Comparison of ENCODE assay signal across 8 cellular contexts in the genomic region with DNA sequence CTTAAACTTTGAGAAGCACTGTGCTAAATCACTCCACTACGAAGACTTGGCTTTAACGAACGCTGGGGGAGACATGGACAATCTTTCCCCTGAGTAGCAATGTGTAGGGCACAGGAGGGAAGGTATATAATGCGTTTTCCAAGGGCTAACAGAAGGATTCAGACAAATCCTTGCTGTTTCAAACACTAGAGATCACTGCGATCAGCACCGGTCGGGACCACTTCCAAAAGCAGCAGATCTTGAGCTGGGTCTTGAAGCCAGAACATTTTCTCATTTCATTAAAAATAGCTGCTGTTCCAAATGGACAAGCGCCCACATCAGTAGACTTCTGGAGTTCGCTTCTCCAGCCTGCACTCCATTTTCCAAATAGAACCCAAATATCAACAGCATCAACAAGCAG.
DNase-seq lines count a peak whose midpoint lies in the region; ATAC-seq and TF ChIP-seq lines count a peak whose summit lies in the region.

No MANE protein-coding gene starts in this region.

- peaks cover 0 to 55% (median 0%) of the 10 kb centered on the region in 4 donors for H3K27me3 ChIP-seq in esophagus squamous epithelium

- peaks cover 30% of the 10 kb centered on the region for H3K27me3 Mint-ChIP-seq in stimulated activated naive CD8-positive, alpha-beta T cell treated with anti-CD3 and anti-CD28 coated beads, Interleukin-15, Interleukin-2, amounts not matched to agents 100 ng/mL and 50 ng/mL, for 24 hours
- peaks cover 70% of the 10 kb centered on the region for H3K27me3 Mint-ChIP-seq in brain
- H3K27me3 Mint-ChIP-seq in natural killer cell (ENCODE audit: low read depth in 2 of 2): peaks cover 7 to 20% of the 10 kb centered on the region in 2 donors

- peaks cover 8 to 43% (median 14%) of the 10 kb centered on the region in 3 donors for H3K4me1 ChIP-seq in esophagus squamous epithelium

- TF ChIP-seq POLR2A in esophagus squamous epithelium (IDR thresholded peaks at IDR 0.05): no peak

- DNase-seq in stimulated activated naive CD8-positive, alpha-beta T cell treated with anti-CD3 and anti-CD28 coated beads, Interleukin-15, Interleukin-2, amounts not matched to agents 100 U/mL and 50 U/mL, for 24 hours: no peak
- DNase-seq in natural killer cell (no peak), NCI-H2081 treated with DMSO at 0.1 percent for 48 hours (lab: John Stamatoyannopoulos, UW) (no peak), esophagus squamous epithelium (lab: John Stamatoyannopoulos, UW) (no peak), GM03348 (ENCODE audit: low spot score) (no peak)

- TF ChIP-seq CTCF in brain (conservative IDR thresholded peaks at IDR 0.05) (no peak), natural killer cell (IDR thresholded peaks at IDR 0.05) (no peak), esophagus squamous epithelium (IDR thresholded peaks at IDR 0.05) (no peak)

- peaks cover 48% of the 10 kb centered on the region for H3K4me1 Mint-ChIP-seq in stimulated activated naive CD8-positive, alpha-beta T cell treated with anti-CD3 and anti-CD28 coated beads, Interleukin-15, Interleukin-2, amounts not matched to agents 100 ng/mL and 50 ng/mL, for 24 hours (ENCODE audit: low read depth)
- H3K4me1 Mint-ChIP-seq in brain: peaks cover 25% of the 10 kb centered on the region
- peaks cover 27 to 36% of the 10 kb centered on the region in 2 donors for H3K4me1 Mint-ChIP-seq in natural killer cell

- peak overlapping the region; percentile 79 for H3K4me3 Mint-ChIP-seq in stimulated activated naive CD8-positive, alpha-beta T cell treated with anti-CD3 and anti-CD28 coated beads, Interleukin-15, Interleukin-2, amounts not matched to agents 100 ng/mL and 50 ng/mL, for 24 hours
- H3K4me3 Mint-ChIP-seq in brain (peak overlapping the region; percentile 90 to 94 (median 91)), natural killer cell (peak overlapping the region; percentile 95)

- no peaks in the 10 kb centered on the region for H3K9me3 Mint-ChIP-seq in stimulated activated naive CD8-positive, alpha-beta T cell treated with anti-CD3 and anti-CD28 coated beads, Interleukin-15, Interleukin-2, amounts not matched to agents 100 ng/mL and 50 ng/mL, for 24 hours
- H3K9me3 Mint-ChIP-seq in brain (peaks cover 0 to 3% (median 0%) of the 10 kb centered on the region in 5 experiments), natural killer cell (no peaks in the 10 kb centered on the region)

- peak overlapping the region in 2 of 4 donors; percentile 64 to 76 for H3K4me3 ChIP-seq in esophagus squamous epithelium

- no peak for ATAC-seq in stimulated activated naive CD8-positive, alpha-beta T cell treated with anti-CD3 and anti-CD28 coated beads, Interleukin-15, Interleukin-2, amounts not matched to agents 100 U/mL and 50 U/mL, for 24 hours
- ATAC-seq in natural killer cell (no peak), GM21447 (IDR thresholded peaks at IDR 0.05; ENCODE audit: unreplicated experiment) (no peak)

- no peaks in the 10 kb centered on the region for H3K9me3 ChIP-seq in esophagus squamous epithelium

- no peaks in the 10 kb centered on the region for H3K36me3 Mint-ChIP-seq in stimulated activated naive CD8-positive, alpha-beta T cell treated with anti-CD3 and anti-CD28 coated beads, Interleukin-15, Interleukin-2, amounts not matched to agents 100 ng/mL and 50 ng/mL, for 24 hours (ENCODE audit: low read depth)
- H3K36me3 Mint-ChIP-seq in brain (no peaks in the 10 kb centered on the region), natural killer cell (no peaks in the 10 kb centered on the region)

- H3K27ac Mint-ChIP-seq in stimulated activated naive CD8-positive, alpha-beta T cell treated with anti-CD3 and anti-CD28 coated beads, Interleukin-15, Interleukin-2, amounts not matched to agents 100 ng/mL and 50 ng/mL, for 24 hours: peak overlapping the region; percentile 24
- peak overlapping the region in 4 of 5 experiments; percentile 30 to 49 (median 42) for H3K27ac Mint-ChIP-seq in brain
- peak overlapping the region in 1 of 2 donors; percentile 90 for H3K27ac Mint-ChIP-seq in natural killer cell

- peak overlapping the region in 1 of 4 donors; percentile 68 for H3K27ac ChIP-seq in esophagus squamous epithelium

- H3K36me3 ChIP-seq in esophagus squamous epithelium: no peaks in the 10 kb centered on the region

- 45 to 55% methylated on average over 9 of the region's 9 CpGs for WGBS in esophagus squamous epithelium, 2 donors

- intact Hi-C loops in natural killer cell (cut with micrococcal nuclease) (loop anchor here (5.0 kb wide), 1 partner anchor 521 kb away; the partner anchor contains the start of gene INO80C), esophagus squamous epithelium (cut with DNase I) (no loop called here)
